In the genomic region with DNA sequence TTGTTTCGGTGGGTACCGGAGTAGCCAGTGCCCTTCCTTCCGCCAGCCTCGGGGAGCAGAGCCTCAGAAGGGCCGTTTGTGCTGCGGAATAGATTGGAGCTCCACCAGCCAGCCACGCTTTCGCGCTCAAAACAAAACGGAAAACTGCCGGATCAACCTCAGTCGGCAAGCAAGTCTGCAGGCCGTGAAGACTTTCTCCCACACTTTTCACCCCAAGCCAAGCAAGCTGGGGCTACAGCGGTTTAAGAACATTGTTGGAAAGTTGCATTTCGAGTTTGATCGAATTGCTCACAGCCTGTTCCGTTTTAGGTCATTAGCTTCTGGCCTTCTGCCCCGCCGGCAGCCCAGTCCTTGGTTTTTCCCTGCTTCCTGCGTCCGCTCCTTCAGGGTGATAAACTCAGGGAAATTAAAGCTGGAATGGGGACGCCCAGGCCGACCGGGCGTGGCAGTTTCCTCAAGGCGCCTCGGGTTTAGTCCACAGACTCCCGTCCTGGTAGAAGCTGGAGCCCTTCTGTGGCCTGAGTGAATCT, we compare ENCODE assay signal across 9 cellular contexts. TPM values are rescaled to one million over a fixed set of nuclear protein-coding genes. Genes with fewer than 3 reads are reported as not detected.
DNase-seq lines count a peak whose midpoint lies in the region; ATAC-seq and TF ChIP-seq lines count a peak whose summit lies in the region.
"Had no signal": no experiment of that assay in that cellular context is flagged by ENCODE, and none has a peak within 500 bp of the region (broad histone marks: within the 10 kb centered on the region; RNA-seq: fewer than 3 reads in every experiment).

No MANE protein-coding gene starts in this region.

- H3K9ac ChIP-seq in colonic mucosa (ENCODE audit: low read depth in 2 of 2, low read length in 2 of 2), result peak overlapping the region in 1 of 2 donors; percentile 73

- intact Hi-C loops in activated CD4-positive, alpha-beta T cell treated with anti-CD3 and anti-CD28 coated beads, Interleukin-2, amount 10 ng/mL, durations not matched to agents 24 days and 14 days (cut with micrococcal nuclease), result loop anchor here (5.0 kb wide), 4 partner anchors 73 to 717 kb away; a partner anchor contains a TSS
- intact Hi-C loops in colonic mucosa (cut with DNase I) (loop anchor here (5.0 kb wide), 2 partner anchors 57 to 73 kb away; a partner anchor contains a TSS), upper lobe of right lung (cut with DNase I) (no loop called here)

- H3K9me3 ChIP-seq in colonic mucosa (no peaks in the 10 kb centered on the region), lung (ENCODE audit: control insufficient read depth in 2 of 2, insufficient read depth in 1 of 2, low read length in 1 of 2) (peaks cover 0 to 6% of the 10 kb centered on the region in 2 donors), upper lobe of right lung (no peaks in the 10 kb centered on the region)

- H3K36me3 Mint-ChIP-seq in activated CD4-positive, alpha-beta T cell treated with anti-CD3 and anti-CD28 coated beads, Interleukin-2, amount 10 ng/mL, durations not matched to agents 24 days and 14 days (ENCODE audit: low read depth), result peaks cover 2% of the 10 kb centered on the region

- peaks cover 29% of the 10 kb centered on the region for H3K4me1 Mint-ChIP-seq in activated CD4-positive, alpha-beta T cell treated with anti-CD3 and anti-CD28 coated beads, Interleukin-2, amount 10 ng/mL, durations not matched to agents 24 days and 14 days

- WGBS in lung, 2 donors, result 11 to 19% methylated on average over 28 of the region's 28 CpGs

- H3K4me3 ChIP-seq in colonic mucosa (peak overlapping the region; percentile 59), lung (peak overlapping the region; percentile 24), upper lobe of right lung (peak overlapping the region; percentile 55)

- H3K36me3 ChIP-seq in colonic mucosa (no peaks in the 10 kb centered on the region), lung (ENCODE audit: control insufficient read depth in 2 of 2, insufficient read depth in 2 of 2, low read length in 2 of 2) (no peaks in the 10 kb centered on the region), upper lobe of right lung (no peaks in the 10 kb centered on the region)

- H3K27me3 Mint-ChIP-seq in activated CD4-positive, alpha-beta T cell treated with anti-CD3 and anti-CD28 coated beads, Interleukin-2, amount 10 ng/mL, durations not matched to agents 24 days and 14 days, result peaks cover 74% of the 10 kb centered on the region

- H3K9me3 Mint-ChIP-seq in activated CD4-positive, alpha-beta T cell treated with anti-CD3 and anti-CD28 coated beads, Interleukin-2, amount 10 ng/mL, durations not matched to agents 24 days and 14 days, result no peaks in the 10 kb centered on the region

- peak overlapping the region; percentile 86 for H3K4me3 Mint-ChIP-seq in activated CD4-positive, alpha-beta T cell treated with anti-CD3 and anti-CD28 coated beads, Interleukin-2, amount 10 ng/mL, durations not matched to agents 24 days and 14 days

- H3K27me3 ChIP-seq in colonic mucosa (peaks cover 50% of the 10 kb centered on the region), lung (ENCODE audit: control insufficient read depth, insufficient read depth) (peaks cover 8% of the 10 kb centered on the region), upper lobe of right lung (peaks cover 87% of the 10 kb centered on the region)

- TF ChIP-seq CTCF in colonic mucosa (IDR thresholded peaks at IDR 0.05) (no peak), lung (IDR thresholded peaks at IDR 0.05; ENCODE audit: control extremely low read depth, extremely low read depth) (no peak), upper lobe of right lung (IDR thresholded peaks at IDR 0.05) (no peak)

- ATAC-seq in lung (ENCODE audit: insufficient read depth, low FRiP score), result peak; percentile 17
- no peak for ATAC-seq in upper lobe of right lung

- peak overlapping the region; percentile 34 for H3K27ac ChIP-seq in colonic mucosa
- H3K27ac ChIP-seq in lung (ENCODE audit: low read depth in 1 of 2, low read length in 1 of 2), result no peak overlapping the region
- H3K27ac ChIP-seq in upper lobe of right lung, result no peak overlapping the region
- H3K27ac ChIP-seq: epithelial cell of prostate had no signal

- peak overlapping the region; percentile 68 for H3K27ac Mint-ChIP-seq in activated CD4-positive, alpha-beta T cell treated with anti-CD3 and anti-CD28 coated beads, Interleukin-2, amount 10 ng/mL, durations not matched to agents 24 days and 14 days

- peak; percentile 68 for DNase-seq in activated CD4-positive, alpha-beta T cell treated with anti-CD3 and anti-CD28 coated beads, Interleukin-2, amount 10 ng/mL, durations not matched to agents 24 days and 14 days
- DNase-seq in activated CD4-positive, alpha-beta T cell treated with anti-CD3 and anti-CD28 coated beads, Interleukin-2, amount 50 U/mL, for 48 hours, result no peak
- DNase-seq in NCI-H748 treated with DMSO at 0.1 percent for 48 hours (lab: John Stamatoyannopoulos, UW) (peak; percentile 63), colonic mucosa (peak; percentile 78), lung (ENCODE audit: low spot score) (no peak), upper lobe of right lung (no peak), NOMO-1 treated with DMSO at 0.1 percent for 48 hours (lab: John Stamatoyannopoulos, UW; ENCODE audit: unreplicated experiment) (no peak)
- no peak for DNase-seq in stimulated activated naive CD4-positive, alpha-beta T cell treated with Interleukin-2 at 50 U/mL for 16 hours (lab: John Stamatoyannopoulos, UW)

- H3K4me1 ChIP-seq in colonic mucosa (peaks cover 28% of the 10 kb centered on the region), lung (ENCODE audit: control insufficient read depth in 2 of 2, insufficient read depth in 2 of 2, low read length in 2 of 2) (peaks cover 0 to 27% of the 10 kb centered on the region in 2 donors), upper lobe of right lung (peaks cover 37% of the 10 kb centered on the region)

RNA-seq across cellular contexts. Expression of a gene that starts 0.8 kb away (rescaled TPM):
- total RNA-seq in activated CD4-positive, alpha-beta T cell treated with anti-CD3 and anti-CD28 coated beads, Interleukin-2, amount 10 ng/mL, durations not matched to agents 24 days and 14 days, result 0.26 TPM in 1 of 2 replicates, not detected in the other
- total RNA-seq in colonic mucosa (1 to 10 TPM; 2.5 to 2.6 TPM), lung (1 to 10 TPM; 4.7 to 8.5 TPM), upper lobe of right lung (not detected)
- 1 to 10 TPM; 3.2 to 5.3 TPM for polyA plus RNA-seq in lung

RNA-seq across cellular contexts. Expression of a gene that starts 7.1 kb away (rescaled TPM):
- not detected in 2 replicates for total RNA-seq in activated CD4-positive, alpha-beta T cell treated with anti-CD3 and anti-CD28 coated beads, Interleukin-2, amount 10 ng/mL, durations not matched to agents 24 days and 14 days
- total RNA-seq in colonic mucosa (under 1 TPM; 0.13 to 0.22 TPM), lung (1 to 10 TPM in 1 of 2 donors, under 1 TPM in 1; 0.31 to 1.7 TPM), upper lobe of right lung (not detected)
- under 1 TPM; 0.23 to 0.93 TPM for polyA plus RNA-seq in lung

Comparison
In these comparisons a context has a peak if more than half of its experiments do, and no peak if none do; other contexts are left out.
1. DNase-seq: peak in activated CD4-positive, alpha-beta T cell treated with anti-CD3 and anti-CD28 coated beads, Interleukin-2, amount 10 ng/mL, durations not matched to agents 24 days and 14 days (single experiment), NCI-H748 treated with DMSO at 0.1 percent for 48 hours (single experiment) and colonic mucosa (single experiment); none in activated CD4-positive, alpha-beta T cell treated with anti-CD3 and anti-CD28 coated beads, Interleukin-2, amount 50 U/mL, for 48 hours (0 of 2), lung (single experiment), upper lobe of right lung (single experiment), NOMO-1 treated with DMSO at 0.1 percent for 48 hours (single experiment) and stimulated activated naive CD4-positive, alpha-beta T cell treated with Interleukin-2 at 50 U/mL for 16 hours (single experiment).
2. Peak in every context shown above with its lines, with median percentiles within 50 percentile points of each other: H3K4me3 ChIP-seq.